In genomic region chr2:166455823-166456222, GRCh38 we compare ENCODE assay signal across 9 cellular contexts. TPM values are rescaled to one million over a fixed set of nuclear protein-coding genes. Genes with fewer than 3 reads are reported as not detected.
"Had no signal": no experiment of that assay in that cellular context is flagged by ENCODE, and none has a peak within 500 bp of the region (broad histone marks: within the 10 kb centered on the region; RNA-seq: fewer than 3 reads in every experiment).

No MANE protein-coding gene starts in this region.

RNA-seq across cellular contexts. Expression of gene SCN7A, which starts 38.2 kb away (rescaled TPM):
- total RNA-seq: activated naive CD4-positive, alpha-beta T cell treated with anti-CD3 and anti-CD28 coated beads for 36 hours; activated naive CD4-positive, alpha-beta T cell treated with anti-CD3 and anti-CD28 coated beads, Interleukin-2, amount 50 U/mL, for 72 hours; activated naive CD8-positive, alpha-beta T cell treated with anti-CD3 and anti-CD28 coated beads for 36 hours; activated naive CD8-positive, alpha-beta T cell treated with anti-CD3 and anti-CD28 coated beads, Interleukin-2, amount 10 ng/mL, durations not matched to agents 7 days and 5 days; activated T-cell treated with anti-CD3 and anti-CD28 coated beads, Interleukin-2, amount 50 U/mL, for 72 hours; activated T-helper 1 cell treated with anti-CD3 and anti-CD28 coated beads, Interleukin-12 subunit alpha, Interleukin-12 subunit beta, Interleukin-2, Interleukin-4 antibody, amounts not matched to agents 30 ng/mL and 10 ng/mL and 1 ng/mL, durations not matched to agents 14 hours and 24 hours and 36 hours; activated T-helper 17 cell treated with anti-CD3 and anti-CD28 coated beads, Interleukin-2, amount 50 U/mL, for 72 hours; activated T-helper 2 cell treated with anti-CD3 and anti-CD28 coated beads, Interferon-gamma antibody, Interleukin-2, Interleukin-4, amounts not matched to agents 10 μg/mL and 5 μg/mL and 100 μg/mL, durations not matched to agents 14 hours and 24 hours and 36 hours; bronchial epithelial cell had no signal
